In the genomic region with DNA sequence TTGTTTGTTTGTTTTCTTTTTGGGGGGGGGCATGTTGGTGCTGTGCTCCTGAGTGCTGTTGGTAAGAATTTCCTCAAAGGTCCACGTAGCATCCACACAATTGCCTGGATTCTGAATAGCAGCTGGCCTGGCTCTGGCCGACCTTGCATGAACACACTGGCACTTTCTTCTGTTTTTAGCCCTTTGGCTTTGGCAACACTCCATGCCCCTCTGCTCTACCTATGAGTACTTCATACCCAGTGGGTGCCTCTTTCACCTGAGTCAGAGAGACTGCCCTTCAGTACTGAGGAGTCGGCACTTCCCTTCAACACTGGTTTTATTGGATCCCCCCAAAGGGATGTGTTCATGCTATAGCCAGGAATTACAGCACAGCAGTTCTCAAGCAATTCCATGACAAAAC, we compare ENCODE assay signal across 31 cellular contexts. TPM values are rescaled to one million over a fixed set of nuclear protein-coding genes. Genes with fewer than 3 reads are reported as not detected.
"Had no signal": no experiment of that assay in that cellular context is flagged by ENCODE, and none has a peak within 500 bp of the region (broad histone marks: within the 10 kb centered on the region; RNA-seq: fewer than 3 reads in every experiment).

No MANE protein-coding gene starts in this region.

- H3K9ac ChIP-seq: SK-N-SH had no signal

- H3K36me3 ChIP-seq: Peyer's patch, SJSA1 had no signal

- H3K27me3 ChIP-seq: Peyer's patch had no signal

- H3K9me3 ChIP-seq: Peyer's patch, SJSA1, SK-N-SH had no signal

- H3K9me2 ChIP-seq: SK-N-SH had no signal

- H3K36me3 Mint-ChIP-seq: T-cell had no signal

- H3K4me3 ChIP-seq: Peyer's patch, SJSA1 had no signal

- H3K4me3 Mint-ChIP-seq: T-cell had no signal

- DNase-seq: Karpas-422, MM.1S, MV-4-11, NCI-H1092, NCI-H1105, NCI-H1417 treated with DMSO at 0.1 percent for 48 hours, NCI-H1436 treated with DMSO at 0.1 percent for 48 hours, NCI-H1694 treated with DMSO at 0.1 percent for 48 hours, NCI-H187 treated with DMSO at 0.1 percent for 48 hours, NCI-H2029, NCI-H2081, NCI-H2171 treated with DMSO at 0.1 percent for 48 hours, NCI-H2227 treated with DMSO at 0.1 percent for 48 hours, NCI-H345, NCI-H446, NCI-H510A treated with DMSO at 0.1 percent for 48 hours, NCI-H524 treated with DMSO at 0.1 percent for 48 hours, NCI-H526 treated with DMSO at 0.1 percent for 48 hours, NCI-H774, Peyer's patch, Right ventricle myocardium superior, RPMI8226, SHP77 treated with DMSO at 0.1 percent for 48 hours, SK-N-SH, SW 1271, T-cell had no signal

- H3K9me3 Mint-ChIP-seq: T-cell had no signal

- H3K27ac ChIP-seq: Peyer's patch, SJSA1 had no signal

- H3K4me2 ChIP-seq: SK-N-SH had no signal

- H3K4me1 Mint-ChIP-seq: T-cell had no signal

- ATAC-seq: T-cell had no signal

- H3K4me1 ChIP-seq: Peyer's patch, SJSA1 had no signal

- H3K27ac Mint-ChIP-seq: T-cell had no signal

RNA-seq across cellular contexts. Expression of a gene that starts 7.2 kb away (rescaled TPM):
- total RNA-seq: LHCN-M2, MCF 10A, NCI-H460, OCI-LY7, Peyer's patch, Right ventricle myocardium superior, SJSA1, T-cell had no signal
- polyA plus RNA-seq: SK-N-SH had no signal
